Comparison of ENCODE assay signal across 9 cellular contexts in the genomic region with DNA sequence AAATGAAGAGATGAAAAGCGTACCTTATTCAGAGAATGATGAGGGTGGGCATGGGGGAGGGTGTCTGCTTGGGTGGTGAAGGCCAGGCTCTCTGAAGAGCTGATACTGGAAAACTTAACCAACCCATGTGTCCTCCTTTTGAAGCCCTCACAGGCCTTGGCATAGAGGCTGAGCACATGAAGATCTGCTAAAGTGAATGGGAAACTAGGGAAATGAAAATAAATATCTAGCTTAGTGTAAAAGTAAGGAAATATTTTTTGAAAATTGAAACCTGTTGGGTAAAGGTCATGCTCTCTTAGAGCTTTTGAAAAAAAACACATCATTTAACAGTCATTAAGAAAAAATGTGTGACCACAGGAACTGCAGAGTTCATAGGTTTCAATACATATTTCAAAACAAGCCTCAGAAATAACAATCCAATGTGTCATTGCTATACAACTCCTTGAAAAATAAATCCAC. TPM values are rescaled to one million over a fixed set of nuclear protein-coding genes. Genes with fewer than 3 reads are reported as not detected.
A peak's percentile ranks its signal among the peaks of the same experiment; 100 is the strongest.
DNase-seq lines count a peak whose midpoint lies in the region; ATAC-seq and TF ChIP-seq lines count a peak whose summit lies in the region.
"Had no signal": no experiment of that assay in that cellular context is flagged by ENCODE, and none has a peak within 500 bp of the region (broad histone marks: within the 10 kb centered on the region; RNA-seq: fewer than 3 reads in every experiment).

No MANE protein-coding gene starts in this region.

- H3K4me2 ChIP-seq in Karpas-422 (ENCODE audit: low read depth, low read length, poor library complexity, severe bottlenecking): no peak overlapping the region

- ATAC-seq in GM21576 (IDR thresholded peaks at IDR 0.05; ENCODE audit: unreplicated experiment): peak; percentile 72

- H3K9me3 ChIP-seq in Karpas-422 (ENCODE audit: low read length): no peaks in the 10 kb centered on the region

- H2AFZ ChIP-seq in Karpas-422 (ENCODE audit: low read length): no peak overlapping the region

- peak; percentile 66 for DNase-seq in Daoy (ENCODE audit: low read depth)
- no peak for DNase-seq in Karpas-422
- peak; percentile 93 for DNase-seq in fibroblast of villous mesenchyme (ENCODE audit: low read depth)
- DNase-seq in NAMALWA (ENCODE audit: low spot score): no peak
- no peak for DNase-seq in cardiac septum (ENCODE audit: low spot score)
- no peak for DNase-seq in G401 (ENCODE audit: low spot score)
- no peak for DNase-seq in DMS114 treated with DMSO at 0.1 percent for 48 hours (lab: John Stamatoyannopoulos, UW; ENCODE audit: unreplicated experiment)
- DNase-seq: occipital lobe had no signal

- H3K9me2 ChIP-seq in Karpas-422 (replicated peaks; ENCODE audit: insufficient read depth, low read length): no peaks in the 10 kb centered on the region

- in situ Hi-C loops in G401 (cut with HindIII; ENCODE audit: low sequenced_read_pairs): no loop called here

- no peaks in the 10 kb centered on the region for H3K27me3 ChIP-seq in Karpas-422 (ENCODE audit: low read length)

- peaks cover 56% of the 10 kb centered on the region; the same call in 1 of the 2 replicates for H3K36me3 ChIP-seq in Karpas-422 (ENCODE audit: insufficient read depth, low read length)

- TF ChIP-seq CTCF in fibroblast of villous mesenchyme (IDR thresholded peaks at IDR 0.05; ENCODE audit: insufficient read depth, low read depth, low read length): no peak

- H3K79me2 ChIP-seq in Karpas-422 (ENCODE audit: low read length): peaks cover 91% of the 10 kb centered on the region

- H4K20me1 ChIP-seq in Karpas-422 (ENCODE audit: insufficient read depth, low read depth, low read length): no peaks in the 10 kb centered on the region

- peak overlapping the region; percentile 68 for H3K27ac ChIP-seq in Karpas-422 (ENCODE audit: low read length)

- H3K9ac ChIP-seq in Karpas-422 (ENCODE audit: low read length): no peak overlapping the region

- intact Hi-C loops in cardiac septum (cut with DNase I): no loop called here

- H3K4me1 ChIP-seq in Karpas-422 (ENCODE audit: low read length): peaks cover 79% of the 10 kb centered on the region

- no peak overlapping the region for H3K4me3 ChIP-seq in Karpas-422 (ENCODE audit: low read length)
- H3K4me3 ChIP-seq in fibroblast of villous mesenchyme (ENCODE audit: low read depth, low read length): no peak overlapping the region

RNA-seq across cellular contexts. Expression of a gene that starts 40.5 kb away (rescaled TPM):
- total RNA-seq in Daoy (2014; rRNA removed; shearing (Covaris generic)): 5.5 and 17.5 TPM in 2 replicates
- 151 and 238 TPM in 2 replicates for total RNA-seq in Karpas-422 (2014; rRNA removed; shearing (Covaris generic); ENCODE audit: low replicate concordance)
- 38.0 and 41.6 TPM in 2 replicates for total RNA-seq in fibroblast of villous mesenchyme
- total RNA-seq in cardiac septum: 5.1 TPM
- total RNA-seq in G401 (2014; rRNA removed; shearing (Covaris generic)): 11.9 and 16.0 TPM in 2 replicates

Comparison
In these comparisons a context has a peak if more than half of its experiments do, and no peak if none do; other contexts are left out.
1. DNase-seq: peak in Daoy (single experiment) and fibroblast of villous mesenchyme (single experiment); none in Karpas-422 (single experiment), NAMALWA (single experiment), cardiac septum (single experiment), G401 (single experiment) and DMS114 treated with DMSO at 0.1 percent for 48 hours (single experiment).